In genomic region chr4:7647932-7648812, GRCh38 we compare ENCODE assay signal across 1 cellular context.
TF ChIP-seq lines count a peak whose summit lies in the region.

No MANE protein-coding gene starts in this region.

TF ChIP-seq in HepG2, 621 proteins besides CTCF, POLR2A, EP300 and RAD21 (continued from another document and continues in another):
- TF ChIP-seq ZNF18 (CRISPR knock-in tag; IDR thresholded peaks at IDR 0.05; ENCODE audit: insufficient replicate concordance) (no peak), ZNF136 (CRISPR knock-in tag; IDR thresholded peaks at IDR 0.05; ENCODE audit: low read depth) (no peak), GABPB1 (CRISPR knock-in tag; IDR thresholded peaks at IDR 0.05) (peak; percentile 68), HIVEP1 (CRISPR knock-in tag; IDR thresholded peaks at IDR 0.05) (no peak), HNRNPLL (IDR thresholded peaks at IDR 0.05; ENCODE audit: low read depth, low read length, poor library complexity, severe bottlenecking) (no peak), DNMT1 (CRISPR knock-in tag; IDR thresholded peaks at IDR 0.05) (no peak), CBX5 (CRISPR knock-in tag; IDR thresholded peaks at IDR 0.05; ENCODE audit: borderline replicate concordance) (no peak), FUBP1 (CRISPR knock-in tag; IDR thresholded peaks at IDR 0.05; ENCODE audit: borderline replicate concordance) (no peak), ZNF281 (CRISPR knock-in tag; IDR thresholded peaks at IDR 0.05; ENCODE audit: borderline replicate concordance) (peak; percentile 81), ETV5 (CRISPR knock-in tag; IDR thresholded peaks at IDR 0.05; ENCODE audit: borderline replicate concordance) (peak; percentile 95), ZNF234 (CRISPR knock-in tag; conservative IDR thresholded peaks at IDR 0.05) (no peak), SNAPC5 (CRISPR knock-in tag; IDR thresholded peaks at IDR 0.05; ENCODE audit: borderline replicate concordance) (no peak), ZNF839 (CRISPR knock-in tag; IDR thresholded peaks at IDR 0.05; ENCODE audit: borderline replicate concordance) (no peak), ZNF484 (CRISPR knock-in tag; IDR thresholded peaks at IDR 0.05; ENCODE audit: borderline replicate concordance, low read depth) (no peak), ZNF275 (CRISPR knock-in tag; IDR thresholded peaks at IDR 0.05; ENCODE audit: borderline replicate concordance) (no peak), ZNF431 (CRISPR knock-in tag; IDR thresholded peaks at IDR 0.05; ENCODE audit: borderline replicate concordance, low read depth) (no peak), ZBTB40 (IDR thresholded peaks at IDR 0.05) (no peak), ZBTB40 (CRISPR knock-in tag; IDR thresholded peaks at IDR 0.05) (no peak), PRPF4 (IDR thresholded peaks at IDR 0.05; ENCODE audit: low read depth, low read length, poor library complexity, severe bottlenecking) (no peak), NR0B2 (CRISPR knock-in tag; IDR thresholded peaks at IDR 0.05) (no peak), ZMYM4 (CRISPR knock-in tag; IDR thresholded peaks at IDR 0.05) (no peak), REST (IDR thresholded peaks at IDR 0.05; ENCODE audit: borderline replicate concordance in 1 of 2, low read depth in 1 of 2, low read length in 2 of 2) (no peak), CSRNP2 (CRISPR knock-in tag; conservative IDR thresholded peaks at IDR 0.05; ENCODE audit: low read depth) (no peak), SMARCC2 (IDR thresholded peaks at IDR 0.05) (no peak), HMG20B (CRISPR knock-in tag; conservative IDR thresholded peaks at IDR 0.05) (no peak), POLR2G (IDR thresholded peaks at IDR 0.05; ENCODE audit: low read depth, low read length) (no peak), ZNF564 (CRISPR knock-in tag; IDR thresholded peaks at IDR 0.05) (no peak), NFE2L1 (CRISPR knock-in tag; IDR thresholded peaks at IDR 0.05; ENCODE audit: borderline replicate concordance) (no peak), ZNF558 (CRISPR knock-in tag; IDR thresholded peaks at IDR 0.05; ENCODE audit: borderline replicate concordance) (no peak), NR2F1 (CRISPR knock-in tag; IDR thresholded peaks at IDR 0.05) (peak; percentile 85 to 86), ZNF546 (CRISPR knock-in tag; conservative IDR thresholded peaks at IDR 0.05) (no peak), HNF4G (IDR thresholded peaks at IDR 0.05; ENCODE audit: borderline replicate concordance, low read depth, low read length) (peak; percentile 70; the same call in 1 of the 2 replicates), HNF4G (CRISPR knock-in tag; IDR thresholded peaks at IDR 0.05; ENCODE audit: borderline replicate concordance, low read depth) (no peak), SIX1 (CRISPR knock-in tag; IDR thresholded peaks at IDR 0.05; ENCODE audit: borderline replicate concordance) (no peak)
